In the genomic region with DNA sequence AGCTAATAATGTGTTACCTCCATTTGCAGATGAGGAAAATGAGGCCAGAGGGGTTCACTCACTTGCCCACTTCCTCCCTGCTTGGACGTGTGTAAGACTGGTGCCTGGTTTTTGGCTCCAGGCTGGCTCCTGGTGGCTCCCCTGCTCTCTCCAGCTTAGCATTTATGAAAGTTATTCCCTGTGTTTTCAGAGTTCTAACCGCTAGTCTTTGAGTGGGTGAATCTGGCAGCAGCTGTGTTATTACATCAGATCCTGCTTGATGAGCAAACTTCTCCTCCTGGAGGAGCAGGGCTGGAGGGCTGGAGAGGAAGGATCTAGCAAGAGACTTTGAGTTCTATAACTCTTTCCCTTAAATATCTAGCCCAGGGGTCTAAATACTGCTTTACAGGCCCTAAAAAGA, we compare ENCODE assay signal across 13 cellular contexts.
DNase-seq lines count a peak whose midpoint lies in the region; ATAC-seq and TF ChIP-seq lines count a peak whose summit lies in the region.
"Had no signal": no experiment of that assay in that cellular context is flagged by ENCODE, and none has a peak within 500 bp of the region (broad histone marks: within the 10 kb centered on the region; RNA-seq: fewer than 3 reads in every experiment).

No MANE protein-coding gene starts in this region.

- ATAC-seq in left lung: peak; percentile 80
- ATAC-seq in HG02678 (IDR thresholded peaks at IDR 0.05; ENCODE audit: unreplicated experiment): no peak

- POLR2A ChIA-PET in HEK293 (lab: Yijun Ruan, JAX): no interaction called here
- POLR2A ChIA-PET in HEK293T (lab: Yijun Ruan, JAX): interaction anchor here (1.3 kb wide), 1 partner anchor 9 kb away, joined by 3 read pairs; no protein-coding TSS in a partner anchor

- TF ChIP-seq EP300 in transverse colon (IDR thresholded peaks at IDR 0.05; ENCODE audit: low read depth): no peak

- no peaks in the 10 kb centered on the region for H3K27me3 ChIP-seq in left lung
- H3K27me3 ChIP-seq in transverse colon: no peaks in the 10 kb centered on the region
- H3K27me3 ChIP-seq: SJSA1, testis had no signal

- H3K4me3 ChIP-seq in HEK293 (ENCODE audit: low read depth, low read length) (no peak overlapping the region), cardiac fibroblast (replicated peaks in 1 of 2; ENCODE audit: low read depth in 2 of 2, low read length in 2 of 2) (no peak overlapping the region), left lung (no peak overlapping the region), transverse colon (no peak overlapping the region)
- H3K4me3 ChIP-seq: SJSA1, testis had no signal

- CTCF ChIA-PET in HEK293 (lab: Yijun Ruan, JAX) (interaction anchor here (0.6 to 1.1 kb wide), 3 partner anchors 9 to 298 kb away, joined by 3 to 5 read pairs (median 3); no protein-coding TSS in a partner anchor), HEK293T (lab: Yijun Ruan, JAX) (no interaction called here)

- no peaks in the 10 kb centered on the region for H3K9me3 Mint-ChIP-seq in nephron progenitor cell
- H3K9me3 Mint-ChIP-seq: activated T-cell treated with anti-CD3 and anti-CD28 coated beads, Interleukin-2, amount 50 U/mL, for 24 hours had no signal

- peak; percentile 94 to 95 for DNase-seq in cardiac fibroblast (ENCODE audit: low read depth in 2 of 2)
- DNase-seq in left lung: peak in 1 of 2 donors; percentile 61
- peak; percentile 39 for DNase-seq in transverse colon
- no peak for DNase-seq in HEK293T (ENCODE audit: extremely low spot score)
- no peak for DNase-seq in NOMO-1 treated with DMSO at 0.1 percent for 48 hours (lab: John Stamatoyannopoulos, UW; ENCODE audit: unreplicated experiment)
- DNase-seq in nephron progenitor cell: no peak
- DNase-seq: activated T-cell treated with anti-CD3 and anti-CD28 coated beads, Interleukin-2, amount 50 U/mL, for 24 hours; NCI-H1048; small intestine; testis had no signal

- peaks cover 27% of the 10 kb centered on the region for H3K36me3 Mint-ChIP-seq in nephron progenitor cell (ENCODE audit: low read depth)

- no peak for TF ChIP-seq POLR2A in transverse colon (IDR thresholded peaks at IDR 0.05)

- H3K4me1 ChIP-seq in HEK293 (ENCODE audit: control insufficient read depth, insufficient read depth, low read length): no peaks in the 10 kb centered on the region
- no peaks in the 10 kb centered on the region for H3K4me1 ChIP-seq in left lung
- peaks cover 9 to 58% (median 26%) of the 10 kb centered on the region in 4 donors for H3K4me1 ChIP-seq in transverse colon

- in situ Hi-C loops in transverse colon (cut with MboI; ENCODE audit: low pct_ligation_motif_present in 1 of 4, low pct_unique_long_range_greater_than_20kb in 1 of 4, low sequenced_read_pairs in 3 of 4): no loop called here

- 0 out of 2 replicates have a peak, but pooled peaks have one; percentile 21 for TF ChIP-seq CTCF in HEK293 (tag by site-specific recombination; IDR thresholded peaks at IDR 0.05)
- TF ChIP-seq CTCF in cardiac fibroblast (IDR thresholded peaks at IDR 0.05; ENCODE audit: low read depth, low read length): peak; percentile 59
- TF ChIP-seq CTCF in left lung (IDR thresholded peaks at IDR 0.05): no peak
- TF ChIP-seq CTCF in transverse colon (IDR thresholded peaks at IDR 0.05): no peak
- no peak for TF ChIP-seq CTCF in nephron progenitor cell (IDR thresholded peaks at IDR 0.05)

- H3K27ac ChIP-seq in HEK293 (ENCODE audit: extremely low read depth, low read depth, low read length) (no peak overlapping the region), left lung (peak overlapping the region in 1 of 2 donors; percentile 53), transverse colon (peak overlapping the region; percentile 52 to 78 (median 61))
- H3K27ac ChIP-seq: SJSA1 had no signal

- intact Hi-C loops in left lung (cut with DNase I): no loop called here
- intact Hi-C loops in transverse colon (cut with DNase I; ENCODE audit: low total_unique reads): no loop called here

- H3K27me3 Mint-ChIP-seq in nephron progenitor cell (ENCODE audit: low read depth, poor library complexity): no peaks in the 10 kb centered on the region
- H3K27me3 Mint-ChIP-seq: activated T-cell treated with anti-CD3 and anti-CD28 coated beads, Interleukin-2, amount 50 U/mL, for 24 hours had no signal

- H3K4me3 Mint-ChIP-seq in nephron progenitor cell: no peak overlapping the region
- H3K4me3 Mint-ChIP-seq: activated T-cell treated with anti-CD3 and anti-CD28 coated beads, Interleukin-2, amount 50 U/mL, for 24 hours had no signal

- no peak overlapping the region for H3K27ac Mint-ChIP-seq in nephron progenitor cell
- H3K27ac Mint-ChIP-seq: activated T-cell treated with anti-CD3 and anti-CD28 coated beads, Interleukin-2, amount 50 U/mL, for 24 hours had no signal

- H3K4me1 Mint-ChIP-seq in nephron progenitor cell: peaks cover 19% of the 10 kb centered on the region

- H3K36me3 ChIP-seq in HEK293 (ENCODE audit: control insufficient read depth in 2 of 2, insufficient read depth in 1 of 2, low read length in 2 of 2) (no peaks in the 10 kb centered on the region), left lung (no peaks in the 10 kb centered on the region), transverse colon (no peaks in the 10 kb centered on the region)

- 40 to 46% methylated on average over 1 to 2 of the region's 2 CpGs for WGBS in transverse colon (ENCODE audit: low coverage in 1 of 2), 2 donors

- H3K9me3 ChIP-seq in HEK293 (ENCODE audit: control insufficient read depth, insufficient read depth, low read depth, low read length): no peaks in the 10 kb centered on the region
- H3K9me3 ChIP-seq in left lung: no peaks in the 10 kb centered on the region
- no peaks in the 10 kb centered on the region for H3K9me3 ChIP-seq in transverse colon
- H3K9me3 ChIP-seq: SJSA1, testis had no signal

TF ChIP-seq in HEK293, 187 proteins besides CTCF, POLR2A, EP300 and RAD21 (continues in another document):
- TF ChIP-seq ZNF629 (tag by site-specific recombination; IDR thresholded peaks at IDR 0.05) (0 out of 2 replicates have a peak, but pooled peaks have one; percentile 36), GLI4 (tag by site-specific recombination; IDR thresholded peaks at IDR 0.05) (no peak), ZNF121 (tag by site-specific recombination; IDR thresholded peaks at IDR 0.05) (no peak), ZNF658 (tag by site-specific recombination; IDR thresholded peaks at IDR 0.05) (no peak), ZNF112 (tag by site-specific recombination; IDR thresholded peaks at IDR 0.05) (no peak), ZSCAN18 (tag by site-specific recombination; IDR thresholded peaks at IDR 0.05) (no peak), ZNF548 (tag by site-specific recombination; IDR thresholded peaks at IDR 0.05) (no peak), ZNF664 (tag by site-specific recombination; IDR thresholded peaks at IDR 0.05) (no peak)
- TF ChIP-seq, protein P1, sequence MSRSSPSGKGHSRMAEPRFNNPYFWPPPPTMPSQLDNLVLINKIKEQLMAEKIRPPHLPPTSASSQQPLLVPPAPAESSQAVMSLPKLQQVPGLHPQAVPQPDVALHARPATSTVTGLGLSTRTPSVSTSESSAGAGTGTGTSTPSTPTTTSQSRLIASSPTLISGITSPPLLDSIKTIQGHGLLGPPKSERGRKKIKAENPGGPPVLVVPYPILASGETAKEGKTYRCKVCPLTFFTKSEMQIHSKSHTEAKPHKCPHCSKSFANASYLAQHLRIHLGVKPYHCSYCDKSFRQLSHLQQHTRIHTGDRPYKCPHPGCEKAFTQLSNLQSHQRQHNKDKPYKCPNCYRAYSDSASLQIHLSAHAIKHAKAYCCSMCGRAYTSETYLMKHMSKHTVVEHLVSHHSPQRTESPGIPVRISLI (tag by site-specific recombination; IDR thresholded peaks at IDR 0.05): no peak

TF ChIP-seq in HEK293T, 16 proteins besides CTCF, POLR2A, EP300 and RAD21:
- TF ChIP-seq ELF4 (IDR thresholded peaks at IDR 0.05): no peak
- TF ChIP-seq CTBP1 (IDR thresholded peaks at IDR 0.05; ENCODE audit: borderline replicate concordance): no peak
- TF ChIP-seq FOXA1 (IDR thresholded peaks at IDR 0.05): no peak
- no peak for TF ChIP-seq SUZ12 (IDR thresholded peaks at IDR 0.05)
- no peak for TF ChIP-seq BHLHE40 (IDR thresholded peaks at IDR 0.05; ENCODE audit: borderline replicate concordance)
- no peak for TF ChIP-seq NFRKB (IDR thresholded peaks at IDR 0.05)
- no peak for TF ChIP-seq PKNOX1 (IDR thresholded peaks at IDR 0.05)
- no peak for TF ChIP-seq L3MBTL2 (conservative IDR thresholded peaks at IDR 0.05)
- no peak for TF ChIP-seq LEF1 (IDR thresholded peaks at IDR 0.05; ENCODE audit: borderline replicate concordance)
- TF ChIP-seq FOXM1 (IDR thresholded peaks at IDR 0.05; ENCODE audit: borderline replicate concordance): no peak

Comparison
In these comparisons a context has a peak if more than half of its experiments do, and no peak if none do; other contexts are left out.
1. CTCF ChIP-seq: peak in HEK293 (single experiment) and cardiac fibroblast (single experiment); none in left lung (0 of 2), transverse colon (0 of 5) and nephron progenitor cell (single experiment).
2. DNase-seq: peak in cardiac fibroblast (2 of 2) and transverse colon (single experiment); none in HEK293T (single experiment), NOMO-1 treated with DMSO at 0.1 percent for 48 hours (single experiment) and nephron progenitor cell (single experiment).